Comparison of ENCODE assay signal across 17 cellular contexts in genomic region chr2:205857532-205857931, GRCh38.
DNase-seq lines count a peak whose midpoint lies in the region; ATAC-seq lines count a peak whose summit lies in the region.
"Had no signal": no experiment of that assay in that cellular context is flagged by ENCODE, and none has a peak within 500 bp of the region (broad histone marks: within the 10 kb centered on the region; RNA-seq: fewer than 3 reads in every experiment).

No MANE protein-coding gene starts in this region.

- no peak overlapping the region for H3K4me3 Mint-ChIP-seq in stimulated activated naive B cell treated with anti-CD40 and anti-IgM and Interleukin-4, amounts not matched to agents 10 μg/mL and 1 μg/mL and 100 μg/mL, for 72 hours
- H3K4me3 Mint-ChIP-seq in activated naive CD4-positive, alpha-beta T cell treated with anti-CD3 and anti-CD28 coated beads for 36 hours: no peak overlapping the region
- H3K4me3 Mint-ChIP-seq: H9, T-helper 17 cell had no signal

- CTCF ChIA-PET in activated naive CD4-positive, alpha-beta T cell treated with anti-CD3 and anti-CD28 coated beads for 36 hours (lab: Charles Lee): interaction anchor here (0.6 to 1.0 kb wide), 2 partner anchors 28 to 102 kb away, joined by 3 to 5 read pairs; no protein-coding TSS in a partner anchor

- ATAC-seq in GM19035 (IDR thresholded peaks at IDR 0.05; ENCODE audit: unreplicated experiment) (peak; percentile 63), GM21723 (IDR thresholded peaks at IDR 0.05; ENCODE audit: unreplicated experiment) (peak; percentile 74), HG03103 (IDR thresholded peaks at IDR 0.05; ENCODE audit: low read depth, unreplicated experiment) (peak; percentile 56), HG03460 (IDR thresholded peaks at IDR 0.05; ENCODE audit: unreplicated experiment) (no peak)
- peak; percentile 76 to 83 for ATAC-seq in stimulated activated naive B cell treated with anti-CD40 and anti-IgM and Interleukin-4, amounts not matched to agents 10 μg/mL and 1 μg/mL and 100 μg/mL, for 72 hours (replicated peaks)
- ATAC-seq: left lobe of liver, T-helper 17 cell had no signal

- peaks cover 6 to 22% of the 10 kb centered on the region in 2 donors for H3K4me1 Mint-ChIP-seq in stimulated activated naive B cell treated with anti-CD40 and anti-IgM and Interleukin-4, amounts not matched to agents 10 μg/mL and 1 μg/mL and 100 μg/mL, for 72 hours
- H3K4me1 Mint-ChIP-seq in activated naive CD4-positive, alpha-beta T cell treated with anti-CD3 and anti-CD28 coated beads for 36 hours (ENCODE audit: low read depth): no peaks in the 10 kb centered on the region

- H3K27ac Mint-ChIP-seq in stimulated activated naive B cell treated with anti-CD40 and anti-IgM and Interleukin-4, amounts not matched to agents 10 μg/mL and 1 μg/mL and 100 μg/mL, for 72 hours: no peak overlapping the region
- no peak overlapping the region for H3K27ac Mint-ChIP-seq in activated naive CD4-positive, alpha-beta T cell treated with anti-CD3 and anti-CD28 coated beads for 36 hours
- H3K27ac Mint-ChIP-seq: H9, T-helper 17 cell had no signal

- no peaks in the 10 kb centered on the region for H3K36me3 Mint-ChIP-seq in stimulated activated naive B cell treated with anti-CD40 and anti-IgM and Interleukin-4, amounts not matched to agents 10 μg/mL and 1 μg/mL and 100 μg/mL, for 72 hours
- H3K36me3 Mint-ChIP-seq in activated naive CD4-positive, alpha-beta T cell treated with anti-CD3 and anti-CD28 coated beads for 36 hours (ENCODE audit: low read depth): no peaks in the 10 kb centered on the region

- intact Hi-C loops in activated naive CD4-positive, alpha-beta T cell treated with anti-CD3 and anti-CD28 coated beads for 36 hours (cut with micrococcal nuclease): no loop called here

- peaks cover 0 to 7% of the 10 kb centered on the region in 2 donors for H3K9me3 Mint-ChIP-seq in stimulated activated naive B cell treated with anti-CD40 and anti-IgM and Interleukin-4, amounts not matched to agents 10 μg/mL and 1 μg/mL and 100 μg/mL, for 72 hours
- H3K9me3 Mint-ChIP-seq in activated naive CD4-positive, alpha-beta T cell treated with anti-CD3 and anti-CD28 coated beads for 36 hours: peaks cover 2% of the 10 kb centered on the region

- H3K27me3 Mint-ChIP-seq in stimulated activated naive B cell treated with anti-CD40 and anti-IgM and Interleukin-4, amounts not matched to agents 10 μg/mL and 1 μg/mL and 100 μg/mL, for 72 hours: peaks cover 4 to 21% of the 10 kb centered on the region in 2 donors
- peaks cover 20% of the 10 kb centered on the region for H3K27me3 Mint-ChIP-seq in activated naive CD4-positive, alpha-beta T cell treated with anti-CD3 and anti-CD28 coated beads for 36 hours (ENCODE audit: low read depth)

- DNase-seq in stimulated activated naive B cell treated with anti-CD40 and anti-IgM and Interleukin-4, amounts not matched to agents 10 μg/mL and 1 μg/mL and 100 μg/mL, for 72 hours: no peak
- DNase-seq in RPMI8226 (no peak), HuH-7.5 (ENCODE audit: low spot score) (no peak)
- no peak for DNase-seq in activated naive CD4-positive, alpha-beta T cell treated with anti-CD3 and anti-CD28 coated beads for 36 hours
- DNase-seq: activated effector memory CD4-positive, alpha-beta T cell treated with Interleukin-2 at 50 U/mL for 16 hours; C1 segment of cervical spinal cord; H9; MG63; NCI-H187; SIG-M5; stomach; T-helper 17 cell had no signal
